20 cellular contexts compared by ENCODE assay signal in the genomic region with DNA sequence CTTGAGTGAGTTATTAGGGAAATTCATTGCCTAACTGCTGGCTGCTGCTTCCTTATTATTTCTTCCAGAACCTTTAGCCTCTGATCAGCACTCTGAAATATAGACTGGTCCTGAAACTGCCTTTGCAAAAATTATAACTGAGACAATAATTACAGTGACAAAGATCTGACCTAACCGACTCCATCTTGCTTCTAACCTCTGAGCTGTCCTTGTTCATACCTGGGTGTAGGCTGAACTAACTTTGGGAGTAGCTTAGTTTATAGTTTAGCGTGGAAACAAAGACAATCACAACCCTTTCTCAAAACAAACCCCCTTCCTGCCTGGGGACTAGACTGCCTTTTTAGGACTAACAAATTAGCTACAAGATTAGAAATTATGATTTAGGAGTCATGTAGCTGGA.
"Had no signal": no experiment of that assay in that cellular context is flagged by ENCODE, and none has a peak within 500 bp of the region (broad histone marks: within the 10 kb centered on the region; RNA-seq: fewer than 3 reads in every experiment).

No MANE protein-coding gene starts in this region.

- H3K27ac ChIP-seq: adrenal gland, ascending aorta, hepatocyte, left ventricle myocardium inferior, right lobe of liver, testis, upper lobe of left lung had no signal

- H3K4me2 ChIP-seq: hepatocyte had no signal

- H2AFZ ChIP-seq: hepatocyte had no signal

- H3K27me3 ChIP-seq: adrenal gland, ascending aorta, hepatocyte, right lobe of liver, testis, upper lobe of left lung had no signal

- H3K9me3 ChIP-seq: adrenal gland, ascending aorta, left ventricle myocardium inferior, right lobe of liver, testis, upper lobe of left lung had no signal

- H3K4me1 ChIP-seq: ascending aorta, right lobe of liver, testis had no signal

- DNase-seq: activated naive CD4-positive, alpha-beta T cell; activated T-cell treated with anti-CD3 and anti-CD28 coated beads, Interleukin-2, amount 50 U/mL, for 24 hours; effector memory CD4-positive, alpha-beta T cell; foreskin melanocyte; glutamatergic neuron; immature natural killer cell; left ventricle myocardium inferior; naive thymus-derived CD4-positive, alpha-beta T cell; occipital lobe; posterior cingulate gyrus; right lobe of liver; stimulated activated CD4-positive, alpha-beta T cell treated with anti-CD3 and anti-CD28 coated beads, Interleukin-4, amount 100 ng/mL, for 1 hour; stimulated activated naive CD4-positive, alpha-beta T cell; T-helper 9 cell; testis; upper lobe of left lung had no signal

- ATAC-seq: naive thymus-derived CD4-positive, alpha-beta T cell; WTC11 had no signal

- H3K4me3 ChIP-seq: adrenal gland, ascending aorta, hepatocyte, left ventricle myocardium inferior, right lobe of liver, testis, upper lobe of left lung had no signal

- H3K79me2 ChIP-seq: hepatocyte had no signal

- H3K36me3 ChIP-seq: adrenal gland, ascending aorta, left ventricle myocardium inferior, right lobe of liver, upper lobe of left lung had no signal
